ENCODE assay signal across 14 cellular contexts in genomic region chr9:33249087-33249657, GRCh38. TPM values are rescaled to one million over a fixed set of nuclear protein-coding genes. Genes with fewer than 3 reads are reported as not detected.
DNase-seq lines count a peak whose midpoint lies in the region; ATAC-seq and TF ChIP-seq lines count a peak whose summit lies in the region.
"Had no signal": no experiment of that assay in that cellular context is flagged by ENCODE, and none has a peak within 500 bp of the region (broad histone marks: within the 10 kb centered on the region; RNA-seq: fewer than 3 reads in every experiment).

No MANE protein-coding gene starts in this region.

- CTCF ChIA-PET in WTC11 (lab: Charles Lee), result no interaction called here

- H3K9me3 ChIP-seq in DOHH2 (ENCODE audit: control insufficient read depth, insufficient read depth, low read length), result no peaks in the 10 kb centered on the region

- H3K9me2 ChIP-seq in DOHH2 (replicated peaks; ENCODE audit: control insufficient read depth, low read length), result no peaks in the 10 kb centered on the region

- H3K4me3 ChIP-seq in DOHH2 (ENCODE audit: low read length), result peak overlapping the region; percentile 14; the same call in 1 of the 2 replicates

- TF ChIP-seq CTCF in DOHH2 (IDR thresholded peaks at IDR 0.05; ENCODE audit: low read depth, low read length, poor library complexity, severe bottlenecking) (no peak), WTC11 (IDR thresholded peaks at IDR 0.05) (no peak)

- H3K4me2 ChIP-seq in DOHH2 (ENCODE audit: low read length), result peak overlapping the region; percentile 47

- peaks cover 15% of the 10 kb centered on the region for H3K36me3 ChIP-seq in DOHH2 (ENCODE audit: control insufficient read depth, low read length)

- H3K27me3 ChIP-seq in DOHH2 (ENCODE audit: control insufficient read depth, low read length), result no peaks in the 10 kb centered on the region

- peaks cover 22% of the 10 kb centered on the region for H3K4me1 ChIP-seq in DOHH2 (ENCODE audit: control insufficient read depth, low read length)

- no peaks in the 10 kb centered on the region for H3K79me2 ChIP-seq in DOHH2 (ENCODE audit: control insufficient read depth, low read length)

- H3K27ac Mint-ChIP-seq in WTC11, result peak overlapping the region; percentile 79; the same call in 1 of the 2 replicates
- H3K27ac Mint-ChIP-seq: activated CD4-positive, alpha-beta memory T cell treated with anti-CD3 and anti-CD28 coated beads for 36 hours had no signal

- ATAC-seq in GM19043 (IDR thresholded peaks at IDR 0.05; ENCODE audit: low read depth, unreplicated experiment) (peak; percentile 67), HG02885 (IDR thresholded peaks at IDR 0.05; ENCODE audit: poor library complexity, unreplicated experiment) (peak; percentile 66), WTC11 (no peak)
- ATAC-seq: effector memory CD8-positive, alpha-beta T cell; sciatic nerve had no signal

- peaks cover 11% of the 10 kb centered on the region for H3K36me3 Mint-ChIP-seq in WTC11

- H3K27me3 Mint-ChIP-seq in WTC11 (ENCODE audit: low read depth), result no peaks in the 10 kb centered on the region
- H3K27me3 Mint-ChIP-seq: activated CD4-positive, alpha-beta memory T cell treated with anti-CD3 and anti-CD28 coated beads for 36 hours; CD4-positive, CD25-positive, alpha-beta regulatory T cell; effector memory CD8-positive, alpha-beta T cell had no signal

- H3K4me3 Mint-ChIP-seq in WTC11, result no peak overlapping the region
- H3K4me3 Mint-ChIP-seq: activated CD4-positive, alpha-beta memory T cell treated with anti-CD3 and anti-CD28 coated beads for 36 hours; CD4-positive, CD25-positive, alpha-beta regulatory T cell; effector memory CD8-positive, alpha-beta T cell had no signal

- H3K4me1 Mint-ChIP-seq in WTC11, result no peaks in the 10 kb centered on the region

- H3F3A ChIP-seq in DOHH2 (ENCODE audit: control insufficient read depth, insufficient read depth), result 0 out of 2 replicates have a peak, but pooled peaks cover 6% of the 10 kb centered on the region

- H3K27ac ChIP-seq in DOHH2 (ENCODE audit: low read depth, low read length), result peak overlapping the region; percentile 18; the same call in 1 of the 2 replicates

- POLR2A ChIA-PET in WTC11 (lab: Charles Lee), result no interaction called here

- H3K9me3 Mint-ChIP-seq in WTC11, result no peaks in the 10 kb centered on the region
- H3K9me3 Mint-ChIP-seq: activated CD4-positive, alpha-beta memory T cell treated with anti-CD3 and anti-CD28 coated beads for 36 hours; CD4-positive, CD25-positive, alpha-beta regulatory T cell; effector memory CD8-positive, alpha-beta T cell had no signal

- no peaks in the 10 kb centered on the region for H4K20me1 ChIP-seq in DOHH2 (ENCODE audit: control insufficient read depth, insufficient read depth, low read depth, low read length)

- DNase-seq in WTC11 (ENCODE audit: low spot score), result no peak
- no peak for DNase-seq in RKO (ENCODE audit: low spot score)
- no peak for DNase-seq in ureter (ENCODE audit: low spot score)
- no peak for DNase-seq in NCI-H2081 treated with DMSO at 0.1 percent for 48 hours (lab: John Stamatoyannopoulos, UW)
- DNase-seq in cortex of kidney (lab: John Stamatoyannopoulos, UW), result no peak
- DNase-seq: activated CD4-positive, alpha-beta memory T cell treated with anti-CD3 and anti-CD28 coated beads for 36 hours; CD4-positive, CD25-positive, alpha-beta regulatory T cell; effector memory CD8-positive, alpha-beta T cell had no signal

TF ChIP-seq in WTC11, 78 proteins besides CTCF, POLR2A, EP300 and RAD21:
- no peak for TF ChIP-seq E2F1 (CRISPR knock-in tag; IDR thresholded peaks at IDR 0.05)
- no peak for TF ChIP-seq ERG (CRISPR knock-in tag; IDR thresholded peaks at IDR 0.05)
- TF ChIP-seq EMX1 (CRISPR knock-in tag; IDR thresholded peaks at IDR 0.05), result no peak
- no peak for TF ChIP-seq PREB (CRISPR knock-in tag; IDR thresholded peaks at IDR 0.05; ENCODE audit: borderline replicate concordance)
- no peak for TF ChIP-seq ATF6 (CRISPR knock-in tag; IDR thresholded peaks at IDR 0.05)
- no peak for TF ChIP-seq PRRX2 (CRISPR knock-in tag; IDR thresholded peaks at IDR 0.05)
- TF ChIP-seq ZNF512 (CRISPR knock-in tag; IDR thresholded peaks at IDR 0.05; ENCODE audit: borderline replicate concordance), result no peak

RNA-seq across cellular contexts. Expression of gene SPINK4, which starts 9.2 kb away (rescaled TPM):
- total RNA-seq in WTC11 (2021) (not detected in 3 replicates), ureter (not detected)
- total RNA-seq: activated CD4-positive, alpha-beta memory T cell treated with anti-CD3 and anti-CD28 coated beads for 36 hours; CD4-positive, CD25-positive, alpha-beta regulatory T cell; mononuclear cell; sciatic nerve; SK-MEL-5 had no signal

RNA-seq across cellular contexts. Expression of gene BAG1, which starts 15.3 kb away (rescaled TPM):
- total RNA-seq in WTC11 (2021) (44.7 to 52.9 TPM (median 48.2 TPM) in 3 replicates), ureter (139 TPM)

RNA-seq across cellular contexts. Expression of gene CHMP5, which starts 15.7 kb away (rescaled TPM):
- total RNA-seq in WTC11 (2021), result 46.2 to 50.6 TPM (median 46.9 TPM) in 3 replicates
- 53.4 TPM for total RNA-seq in ureter

RNA-seq across cellular contexts. Expression of gene NFX1, which starts 41.1 kb away (rescaled TPM):
- total RNA-seq in WTC11 (2021) (25.4 to 30.9 TPM (median 26.5 TPM) in 3 replicates), ureter (50.9 TPM)
